9 cellular contexts compared by ENCODE assay signal in the genomic region with DNA sequence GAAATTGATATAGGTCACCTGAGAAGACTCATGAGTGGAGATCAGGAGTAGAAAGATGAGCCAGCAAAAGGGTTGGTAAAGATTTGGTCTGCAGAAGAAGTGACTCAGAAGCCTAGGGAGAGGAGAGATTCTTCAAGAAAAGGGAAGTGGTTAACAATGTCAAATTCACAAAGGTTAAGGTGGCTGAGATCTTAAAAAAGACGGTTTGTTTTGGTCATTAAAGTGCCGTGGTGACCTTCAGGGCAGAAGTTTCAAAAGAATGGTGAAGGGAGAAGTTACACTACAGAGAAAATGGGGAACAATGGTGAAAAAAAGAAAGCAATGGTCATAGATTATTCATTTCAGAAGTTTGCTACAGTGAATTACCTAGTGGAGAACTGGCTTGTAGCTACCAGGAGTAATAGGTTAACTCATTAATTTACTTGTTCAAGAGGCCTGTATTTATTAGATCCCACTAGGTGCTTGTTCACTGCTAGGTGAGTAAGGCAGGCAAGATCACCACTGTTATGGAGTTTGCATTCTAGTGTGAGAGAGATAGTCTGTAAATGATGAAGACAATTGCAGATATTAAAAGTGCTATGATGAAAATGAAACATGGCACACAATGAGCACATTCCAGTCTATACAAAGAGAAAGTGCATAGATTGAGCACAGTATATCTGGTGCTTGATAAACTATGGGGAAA.
DNase-seq lines count a peak whose midpoint lies in the region; ATAC-seq and TF ChIP-seq lines count a peak whose summit lies in the region.
"Had no signal": no experiment of that assay in that cellular context is flagged by ENCODE, and none has a peak within 500 bp of the region (broad histone marks: within the 10 kb centered on the region; RNA-seq: fewer than 3 reads in every experiment).

No MANE protein-coding gene starts in this region.

- peaks cover 35% of the 10 kb centered on the region for H3K4me1 Mint-ChIP-seq in stimulated activated effector memory CD8-positive, alpha-beta T cell treated with anti-CD3 and anti-CD28 coated beads, Interleukin-12 subunit alpha, Interleukin-12 subunit beta, amount 100 ng/mL, for 72 hours

- H3K4me3 Mint-ChIP-seq in stimulated activated effector memory CD8-positive, alpha-beta T cell treated with anti-CD3 and anti-CD28 coated beads, Interleukin-12 subunit alpha, Interleukin-12 subunit beta, amount 100 ng/mL, for 72 hours: no peak overlapping the region

- CTCF ChIA-PET in HEK293T (lab: Yijun Ruan, JAX): no interaction called here

- DNase-seq in activated CD4-positive, CD25-positive, alpha-beta regulatory T cell treated with anti-CD3 and anti-CD28 coated beads, Interleukin-2, amount 50 U/mL, for 72 hours: no peak
- DNase-seq in NAMALWA (ENCODE audit: low spot score): peak; percentile 60
- no peak for DNase-seq in stimulated activated effector memory CD8-positive, alpha-beta T cell treated with anti-CD3 and anti-CD28 coated beads, Interleukin-12 subunit alpha, Interleukin-12 subunit beta, amount 100 ng/mL, for 72 hours (ENCODE audit: low spot score in 2 of 2)
- DNase-seq in DMS 273 (lab: John Stamatoyannopoulos, UW; ENCODE audit: unreplicated experiment): no peak
- DNase-seq in activated naive CD4-positive, alpha-beta T cell (lab: John Stamatoyannopoulos, UW): no peak
- no peak for DNase-seq in HEK293T (ENCODE audit: extremely low spot score)
- DNase-seq: effector CD8-positive, alpha-beta T cell had no signal

- H3K36me3 Mint-ChIP-seq in stimulated activated effector memory CD8-positive, alpha-beta T cell treated with anti-CD3 and anti-CD28 coated beads, Interleukin-12 subunit alpha, Interleukin-12 subunit beta, amount 100 ng/mL, for 72 hours: no peaks in the 10 kb centered on the region

- ATAC-seq in activated CD4-positive, CD25-positive, alpha-beta regulatory T cell treated with anti-CD3 and anti-CD28 coated beads, Interleukin-2, amount 50 U/mL, for 24 hours: peak; percentile 81 to 84
- peak; percentile 79 for ATAC-seq in HG02870 (IDR thresholded peaks at IDR 0.05; ENCODE audit: unreplicated experiment)
- peak; percentile 96 for ATAC-seq in stimulated activated effector memory CD8-positive, alpha-beta T cell treated with anti-CD3 and anti-CD28 coated beads, Interleukin-12 subunit alpha, Interleukin-12 subunit beta, amount 100 ng/mL, for 72 hours

- POLR2A ChIA-PET in HEK293T (lab: Yijun Ruan, JAX): no interaction called here

- no peaks in the 10 kb centered on the region for H3K9me3 Mint-ChIP-seq in stimulated activated effector memory CD8-positive, alpha-beta T cell treated with anti-CD3 and anti-CD28 coated beads, Interleukin-12 subunit alpha, Interleukin-12 subunit beta, amount 100 ng/mL, for 72 hours

- no peak overlapping the region for H3K27ac Mint-ChIP-seq in stimulated activated effector memory CD8-positive, alpha-beta T cell treated with anti-CD3 and anti-CD28 coated beads, Interleukin-12 subunit alpha, Interleukin-12 subunit beta, amount 100 ng/mL, for 72 hours

TF ChIP-seq in HEK293T, 16 proteins besides CTCF, POLR2A, EP300 and RAD21:
- TF ChIP-seq FOXA1 (IDR thresholded peaks at IDR 0.05): no peak
- TF ChIP-seq ZNF384 (IDR thresholded peaks at IDR 0.05): no peak
- no peak for TF ChIP-seq FOXM1 (IDR thresholded peaks at IDR 0.05; ENCODE audit: borderline replicate concordance)
- TF ChIP-seq TARDBP (IDR thresholded peaks at IDR 0.05): no peak
- TF ChIP-seq BHLHE40 (IDR thresholded peaks at IDR 0.05; ENCODE audit: borderline replicate concordance): no peak
- TF ChIP-seq ARNT (IDR thresholded peaks at IDR 0.05): no peak
- TF ChIP-seq LEF1 (IDR thresholded peaks at IDR 0.05; ENCODE audit: borderline replicate concordance): no peak
